29 cellular contexts compared by ENCODE assay signal in the genomic region with DNA sequence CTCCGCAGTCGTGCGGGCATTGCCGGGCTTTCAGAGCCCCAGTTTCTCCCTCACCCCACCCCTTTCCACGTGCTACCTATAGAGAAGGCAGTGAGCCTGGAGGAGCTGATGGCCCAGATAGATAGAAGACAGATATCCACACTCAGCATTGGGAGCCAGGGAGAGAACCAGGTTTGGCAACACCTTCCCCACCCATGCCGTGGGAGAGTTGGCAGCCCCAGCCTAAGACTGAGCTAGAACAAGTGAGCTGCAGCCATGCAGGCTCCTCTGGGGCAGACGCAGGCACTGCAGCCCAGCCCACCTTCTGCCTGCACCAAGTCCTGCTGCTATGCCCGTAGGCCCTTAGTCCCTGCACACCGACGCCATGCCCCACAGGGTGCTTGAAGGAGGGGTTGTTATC. TPM values are rescaled to one million over a fixed set of nuclear protein-coding genes. Genes with fewer than 3 reads are reported as not detected.
"Had no signal": no experiment of that assay in that cellular context is flagged by ENCODE, and none has a peak within 500 bp of the region (broad histone marks: within the 10 kb centered on the region; RNA-seq: fewer than 3 reads in every experiment).

No MANE protein-coding gene starts in this region.

- H3K36me3 ChIP-seq: brain microvascular endothelial cell, cardiac muscle cell had no signal

- H3K27ac Mint-ChIP-seq: activated CD4-positive, alpha-beta T cell treated with anti-CD3 and anti-CD28 coated beads for 36 hours; activated CD8-positive, alpha-beta T cell treated with anti-CD3 and anti-CD28 coated beads for 36 hours; activated naive CD8-positive, alpha-beta T cell; T-cell had no signal

- DNase-seq: activated CD4-positive, alpha-beta T cell treated with anti-CD3 and anti-CD28 coated beads for 36 hours; activated CD4-positive, alpha-beta T cell treated with anti-CD3 and anti-CD28 coated beads, Interleukin-2, amount 50 U/mL, for 1 hour; activated CD8-positive, alpha-beta memory T cell treated with anti-CD3 and anti-CD28 coated beads, Interleukin-2, amount 50 U/mL, for 48 hours; activated CD8-positive, alpha-beta T cell treated with anti-CD3 and anti-CD28 coated beads for 36 hours; activated effector memory CD4-positive, alpha-beta T cell treated with Interleukin-2 at 50 U/mL for 16 hours; activated naive CD4-positive, alpha-beta T cell; activated T-cell treated with anti-CD3 and anti-CD28 coated beads, Interleukin-2, amount 50 U/mL, for 1 hour; amygdala; brain microvascular endothelial cell; KBM-7; NCI-H1048; NCI-H1417; NCI-H1930; NCI-H2171; NCI-H226; NCI-H510A; NCI-H69; NK-92 treated with Interleukin-12 subunit alpha and Interleukin-12 subunit beta, amount 100 ng/mL, for 24 hours; OCI-M1; RPMI8226; T-cell had no signal

- H3K4me3 Mint-ChIP-seq: activated CD4-positive, alpha-beta T cell treated with anti-CD3 and anti-CD28 coated beads for 36 hours; activated CD8-positive, alpha-beta T cell treated with anti-CD3 and anti-CD28 coated beads for 36 hours; activated naive CD8-positive, alpha-beta T cell; T-cell had no signal

- H3K4me1 Mint-ChIP-seq: activated CD4-positive, alpha-beta T cell treated with anti-CD3 and anti-CD28 coated beads for 36 hours had no signal

- ATAC-seq: activated CD4-positive, alpha-beta T cell treated with anti-CD3 and anti-CD28 coated beads for 36 hours; activated CD8-positive, alpha-beta T cell treated with anti-CD3 and anti-CD28 coated beads for 36 hours; T-cell had no signal

- H3K27ac ChIP-seq: brain microvascular endothelial cell, cardiac muscle cell, SK-N-MC, VCaP had no signal

- H3K27me3 ChIP-seq: brain microvascular endothelial cell, cardiac muscle cell had no signal

- H3K9me3 Mint-ChIP-seq: activated CD8-positive, alpha-beta T cell treated with anti-CD3 and anti-CD28 coated beads for 36 hours; T-cell had no signal

- H3K36me3 Mint-ChIP-seq: activated naive CD8-positive, alpha-beta T cell; T-cell had no signal

- H3K4me3 ChIP-seq: cardiac muscle cell, SK-N-MC had no signal

RNA-seq across cellular contexts. Expression of a gene that starts 10.3 kb away (rescaled TPM):
- total RNA-seq: activated CD4-positive, alpha-beta T cell treated with anti-CD3 and anti-CD28 coated beads for 36 hours; activated CD8-positive, alpha-beta T cell treated with anti-CD3 and anti-CD28 coated beads for 36 hours; cardiac muscle cell; LHCN-M2; M059J; Right ventricle myocardium inferior; T-cell; T-helper 2 cell treated with Interferon-gamma antibody and Interleukin-4, amounts not matched to agents 100 ng/mL and 5 ng/mL, for 36 hours had no signal

RNA-seq across cellular contexts. Expression of a gene that starts 12.8 kb away (rescaled TPM):
- total RNA-seq: T-helper 2 cell treated with Interferon-gamma antibody and Interleukin-4, amounts not matched to agents 100 ng/mL and 5 ng/mL, for 36 hours had no signal

RNA-seq across cellular contexts. Expression of a gene that starts 27.5 kb away (rescaled TPM):
- total RNA-seq: activated CD4-positive, alpha-beta T cell treated with anti-CD3 and anti-CD28 coated beads for 36 hours; activated CD8-positive, alpha-beta T cell treated with anti-CD3 and anti-CD28 coated beads for 36 hours; LHCN-M2; Right ventricle myocardium inferior; T-helper 2 cell treated with Interferon-gamma antibody and Interleukin-4, amounts not matched to agents 100 ng/mL and 5 ng/mL, for 36 hours had no signal

RNA-seq across cellular contexts. Expression of a gene that starts 32.6 kb away (rescaled TPM):
- total RNA-seq: activated CD4-positive, alpha-beta T cell treated with anti-CD3 and anti-CD28 coated beads for 36 hours; activated CD8-positive, alpha-beta T cell treated with anti-CD3 and anti-CD28 coated beads for 36 hours; cardiac muscle cell; LHCN-M2; M059J; Right ventricle myocardium inferior; T-cell; T-helper 2 cell treated with Interferon-gamma antibody and Interleukin-4, amounts not matched to agents 100 ng/mL and 5 ng/mL, for 36 hours had no signal
